5 cellular contexts compared by ENCODE assay signal in the genomic region with DNA sequence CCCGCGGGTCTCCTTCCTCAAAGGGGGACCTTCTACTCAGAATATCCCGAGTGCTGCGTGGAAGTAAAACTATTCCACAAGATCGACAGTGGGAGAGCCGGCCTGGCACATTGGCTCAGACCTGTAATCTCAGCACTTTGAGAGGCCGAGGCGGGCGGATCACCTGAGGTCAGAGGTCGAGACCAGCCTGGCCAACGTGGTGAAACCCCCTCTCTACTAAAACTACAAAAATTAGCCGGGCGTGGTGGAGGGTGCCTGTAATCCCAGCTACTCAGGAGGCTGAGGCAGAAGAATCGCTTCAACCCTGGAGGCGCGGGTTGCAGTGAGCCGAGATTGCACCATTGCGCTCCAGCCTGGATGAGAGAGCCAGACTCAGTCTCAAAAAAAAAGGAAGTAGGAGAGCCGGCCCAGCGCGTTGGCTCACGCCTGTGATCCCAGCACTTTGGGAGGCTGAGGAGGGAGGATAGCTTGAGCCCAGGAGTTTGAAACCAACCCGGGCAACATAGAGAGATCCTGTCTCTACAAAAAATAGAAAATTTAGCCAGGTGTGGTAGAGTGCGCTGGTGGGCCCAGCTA. TPM values are rescaled to one million over a fixed set of nuclear protein-coding genes. Genes with fewer than 3 reads are reported as not detected.
"Had no signal": no experiment of that assay in that cellular context is flagged by ENCODE, and none has a peak within 500 bp of the region (broad histone marks: within the 10 kb centered on the region; RNA-seq: fewer than 3 reads in every experiment).

No MANE protein-coding gene starts in this region.

RNA-seq across cellular contexts. Expression of gene LHFPL4, which starts 47.5 kb away (rescaled TPM):
- total RNA-seq: activated CD8-positive, alpha-beta memory T cell treated with anti-CD3 and anti-CD28 coated beads, Interleukin-2, amount 10 ng/mL, durations not matched to agents 7 days and 5 days; activated naive CD4-positive, alpha-beta T cell treated with anti-CD3 and anti-CD28 coated beads, Interleukin-2, amount 50 U/mL, for 72 hours; cardiac muscle cell; mesenteric fat pad; right cardiac atrium had no signal
